ENCODE assay signal across 2 cellular contexts in genomic region chr12:116161588-116161987, GRCh38.
TF ChIP-seq lines count a peak whose summit lies in the region.

No MANE protein-coding gene starts in this region.

TF ChIP-seq in H1, 55 proteins besides CTCF, POLR2A, EP300 and RAD21:
- TF ChIP-seq ZNF274 (IDR thresholded peaks at IDR 0.05; ENCODE audit: borderline replicate concordance, extremely low read depth, low read length) (no peak), BCL11A (IDR thresholded peaks at IDR 0.05; ENCODE audit: low read depth in 2 of 2, low read length in 2 of 2) (no peak), SIX5 (IDR thresholded peaks at IDR 0.05; ENCODE audit: low read depth, low read length) (no peak), CHD2 (IDR thresholded peaks at IDR 0.05; ENCODE audit: low read length) (no peak), E2F6 (IDR thresholded peaks at IDR 0.05) (no peak), BACH1 (IDR thresholded peaks at IDR 0.05; ENCODE audit: low read length) (no peak), PHF8 (conservative IDR thresholded peaks at IDR 0.05; ENCODE audit: low read depth, low read length) (no peak)

TF ChIP-seq in GM12891, 5 proteins besides CTCF, POLR2A, EP300 and RAD21:
- no peak for TF ChIP-seq POU2F2 (IDR thresholded peaks at IDR 0.05; ENCODE audit: low read depth, low read length)
- TF ChIP-seq SPI1 (IDR thresholded peaks at IDR 0.05; ENCODE audit: low read depth, low read length): no peak
- TF ChIP-seq PAX5 (IDR thresholded peaks at IDR 0.05; ENCODE audit: insufficient read depth, low read length, severe bottlenecking): no peak
- TF ChIP-seq TAF1 (IDR thresholded peaks at IDR 0.05; ENCODE audit: low read depth, low read length): no peak
- TF ChIP-seq POLR2AphosphoS5 (IDR thresholded peaks at IDR 0.05; ENCODE audit: low read depth, low read length): no peak
